16 cellular contexts compared by ENCODE assay signal in the genomic region with DNA sequence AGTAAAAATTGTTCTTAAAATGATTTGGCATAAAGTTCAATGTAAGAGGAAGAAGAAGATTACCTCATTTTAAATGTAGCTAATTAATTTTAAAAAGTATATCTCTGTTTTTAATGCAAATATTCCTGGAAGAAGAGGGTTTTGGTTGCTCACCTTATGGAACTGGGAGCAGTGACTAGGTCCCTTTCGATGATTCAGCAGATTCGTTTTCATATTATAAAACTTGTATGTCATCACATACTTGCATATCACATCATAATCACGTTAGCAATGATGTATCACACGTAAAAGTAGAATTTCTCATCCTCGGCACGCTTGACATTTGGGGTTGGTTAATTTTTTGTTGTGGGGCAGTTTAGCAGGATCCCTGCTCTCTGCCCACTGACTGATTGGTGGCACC. TPM values are rescaled to one million over a fixed set of nuclear protein-coding genes. Genes with fewer than 3 reads are reported as not detected.
DNase-seq lines count a peak whose midpoint lies in the region; ATAC-seq, FAIRE-seq and TF ChIP-seq lines count a peak whose summit lies in the region.
"Had no signal": no experiment of that assay in that cellular context is flagged by ENCODE, and none has a peak within 500 bp of the region (broad histone marks: within the 10 kb centered on the region; RNA-seq: fewer than 3 reads in every experiment).

No MANE protein-coding gene starts in this region.

- BruUV-seq in K562 (replicated peaks; lab: Mats Ljungman, UMichigan), result no TSS peak

- no peak for FAIRE-seq in K562 (lab: Jason Lieb, UNC)
- FAIRE-seq: GM12891, HTR-8/SVneo had no signal

- H3K4me3 ChIP-seq in Karpas-422 (ENCODE audit: low read length) (no peak overlapping the region), K562 (no peak overlapping the region)
- H3K4me3 ChIP-seq: GM23338 had no signal

- CTCF ChIA-PET in K562 (lab: Yijun Ruan, JAX; ENCODE audit: low intra/inter-chr PET ratio), result no interaction called here

- in situ Hi-C loops in K562 (cut with MboI), result no loop called here

- 0 out of 2 replicates have a peak overlapping the region, but pooled peaks have one; percentile 81 for H3K27ac ChIP-seq in Karpas-422 (ENCODE audit: low read length)
- no peak overlapping the region for H3K27ac ChIP-seq in K562 (ENCODE audit: extremely low read depth, low read depth, low read length)
- H3K27ac ChIP-seq: C4-2B had no signal

- DNase-seq in activated naive CD4-positive, alpha-beta T cell treated with anti-CD3 and anti-CD28 coated beads, Interleukin-2, amount 50 U/mL, for 16 hours, result no peak
- DNase-seq in Karpas-422 (no peak), K562 (ENCODE audit: extremely low read depth in 1 of 4, low spot score in 3 of 4) (no peak), SW480 (ENCODE audit: low spot score) (no peak), HK-2 (ENCODE audit: unreplicated experiment) (no peak)
- DNase-seq: BE2C; CD4-positive, alpha-beta memory T cell; DMS79 treated with DMSO at 0.1 percent for 48 hours; EL; H9 had no signal

- peak overlapping the region; percentile 65 for H3K27ac Mint-ChIP-seq in activated naive CD4-positive, alpha-beta T cell treated with anti-CD3 and anti-CD28 coated beads, Interleukin-2, amount 50 U/mL, for 24 hours
- H3K27ac Mint-ChIP-seq: GM23338 had no signal

- no peak for TF ChIP-seq RAD21 in K562 (CRISPR knock-in tag; conservative IDR thresholded peaks at IDR 0.05 in 1 of 2, IDR thresholded peaks at IDR 0.05 in 1 of 2)

- ATAC-seq in K562, result no peak
- no peak for ATAC-seq in GM21423 (IDR thresholded peaks at IDR 0.05; ENCODE audit: unreplicated experiment)
- ATAC-seq: GM23338 had no signal

- peaks cover 41% of the 10 kb centered on the region for H3K36me3 ChIP-seq in Karpas-422 (ENCODE audit: insufficient read depth, low read length)
- H3K36me3 ChIP-seq in K562 (ENCODE audit: control insufficient read depth, insufficient read depth, low read length), result peaks cover 30% of the 10 kb centered on the region; the same call in 2 of the 3 replicates

- H3K27me3 ChIP-seq in Karpas-422 (ENCODE audit: low read length) (no peaks in the 10 kb centered on the region), K562 (ENCODE audit: control insufficient read depth in 2 of 2, insufficient read depth in 2 of 2, low read length in 2 of 2) (no peaks in the 10 kb centered on the region)
- H3K27me3 ChIP-seq: BE2C had no signal

- 92% methylated on average over 6 of the region's 6 CpGs for WGBS in K562 (ENCODE audit: insufficient coverage, low coverage, missing lambda C conversion rate)

- intact Hi-C loops in K562 (cut with micrococcal nuclease), result no loop called here

- no peaks in the 10 kb centered on the region for H3K9me3 Mint-ChIP-seq in activated naive CD4-positive, alpha-beta T cell treated with anti-CD3 and anti-CD28 coated beads, Interleukin-2, amount 50 U/mL, for 24 hours
- H3K9me3 Mint-ChIP-seq: CD4-positive, alpha-beta memory T cell; GM23338; H9 had no signal

- H3K4me1 ChIP-seq in Karpas-422 (ENCODE audit: low read length) (peaks cover 39% of the 10 kb centered on the region), K562 (replicated peaks in 1 of 2; ENCODE audit: control insufficient read depth in 2 of 2, insufficient read depth in 2 of 2, low read length in 2 of 2) (no peaks in the 10 kb centered on the region)
- H3K4me1 ChIP-seq: BE2C had no signal

- H3K4me3 Mint-ChIP-seq in activated naive CD4-positive, alpha-beta T cell treated with anti-CD3 and anti-CD28 coated beads, Interleukin-2, amount 50 U/mL, for 24 hours, result no peak overlapping the region
- H3K4me3 Mint-ChIP-seq: CD4-positive, alpha-beta memory T cell; GM23338; H9 had no signal

- H3K4me2 ChIP-seq in Karpas-422 (ENCODE audit: low read depth, low read length, poor library complexity, severe bottlenecking), result peak overlapping the region; percentile 48
- no peak overlapping the region for H3K4me2 ChIP-seq in K562 (ENCODE audit: insufficient read depth, low read length)
- H3K4me2 ChIP-seq: GM23338 had no signal

- H3K9me1 ChIP-seq in K562 (ENCODE audit: control insufficient read depth, insufficient read depth, low read length), result no peaks in the 10 kb centered on the region

- H3K27me3 Mint-ChIP-seq in activated naive CD4-positive, alpha-beta T cell treated with anti-CD3 and anti-CD28 coated beads, Interleukin-2, amount 50 U/mL, for 24 hours, result no peaks in the 10 kb centered on the region
- H3K27me3 Mint-ChIP-seq: CD4-positive, alpha-beta memory T cell had no signal

- no peak for TF ChIP-seq POLR2A in K562 (conservative IDR thresholded peaks at IDR 0.05)

- peaks cover 13% of the 10 kb centered on the region for H3K36me3 Mint-ChIP-seq in activated naive CD4-positive, alpha-beta T cell treated with anti-CD3 and anti-CD28 coated beads, Interleukin-2, amount 50 U/mL, for 24 hours

- H3K9me2 ChIP-seq in Karpas-422 (replicated peaks; ENCODE audit: insufficient read depth, low read length), result no peaks in the 10 kb centered on the region

- no peaks in the 10 kb centered on the region for H3K4me1 Mint-ChIP-seq in activated naive CD4-positive, alpha-beta T cell treated with anti-CD3 and anti-CD28 coated beads, Interleukin-2, amount 50 U/mL, for 24 hours
- H3K4me1 Mint-ChIP-seq: GM23338 had no signal

- POLR2A ChIA-PET in K562 (lab: Yijun Ruan, JAX), result no interaction called here

- TF ChIP-seq EP300 in K562 (IDR thresholded peaks at IDR 0.05; ENCODE audit: low read length), result no peak

- H3K79me2 ChIP-seq in Karpas-422 (ENCODE audit: low read length) (peaks cover 19% of the 10 kb centered on the region), K562 (ENCODE audit: control insufficient read depth, insufficient read depth, low read length) (no peaks in the 10 kb centered on the region)

- H3K9ac ChIP-seq in Karpas-422 (ENCODE audit: low read length) (no peak overlapping the region), K562 (ENCODE audit: insufficient read depth in 1 of 2, low read depth in 2 of 2, low read length in 2 of 2) (no peak overlapping the region)

- H3K9me3 ChIP-seq in Karpas-422 (ENCODE audit: low read length) (no peaks in the 10 kb centered on the region), K562 (replicated peaks; ENCODE audit: control insufficient read depth, insufficient read depth, low read depth, low read length) (no peaks in the 10 kb centered on the region)
- H3K9me3 ChIP-seq: BE2C had no signal

- no peaks in the 10 kb centered on the region for H4K20me1 ChIP-seq in Karpas-422 (ENCODE audit: insufficient read depth, low read depth, low read length)
- no peaks in the 10 kb centered on the region for H4K20me1 ChIP-seq in K562 (replicated peaks; ENCODE audit: control insufficient read depth, insufficient read depth, low read length)

- TF ChIP-seq CTCF in K562 (IDR thresholded peaks at IDR 0.05 in 2 of 3, conservative IDR thresholded peaks at IDR 0.05 in 1 of 3; ENCODE audit: insufficient read depth in 2 of 3, low read depth in 1 of 3, low read length in 3 of 3), result no peak

- no peak overlapping the region for H2AFZ ChIP-seq in Karpas-422 (ENCODE audit: low read length)
- H2AFZ ChIP-seq in K562 (ENCODE audit: low read depth, low read length), result no peak overlapping the region
- H2AFZ ChIP-seq: GM23338 had no signal

TF ChIP-seq in K562, 482 proteins besides CTCF, POLR2A, EP300 and RAD21 (continues in another document):
- TF ChIP-seq MAFG (tag; conservative IDR thresholded peaks at IDR 0.05) (peak; percentile 83), CBX3 (IDR thresholded peaks at IDR 0.05; ENCODE audit: borderline replicate concordance in 1 of 2, low read length in 2 of 2) (no peak), TFAM (CRISPR knock-in tag; conservative IDR thresholded peaks at IDR 0.05) (no peak), NFXL1 (CRISPR knock-in tag; IDR thresholded peaks at IDR 0.05) (no peak), MAFK (IDR thresholded peaks at IDR 0.05; ENCODE audit: low read length) (peak; percentile 88), NFE2 (IDR thresholded peaks at IDR 0.05; ENCODE audit: low read depth) (peak; percentile 48), ZNF12 (CRISPR knock-in tag; IDR thresholded peaks at IDR 0.05) (no peak), ZZZ3 (IDR thresholded peaks at IDR 0.05) (no peak), RCOR1 (IDR thresholded peaks at IDR 0.05; ENCODE audit: borderline replicate concordance in 1 of 2, low read depth in 2 of 2, low read length in 2 of 2) (no peak)
- TF ChIP-seq, protein P1, sequence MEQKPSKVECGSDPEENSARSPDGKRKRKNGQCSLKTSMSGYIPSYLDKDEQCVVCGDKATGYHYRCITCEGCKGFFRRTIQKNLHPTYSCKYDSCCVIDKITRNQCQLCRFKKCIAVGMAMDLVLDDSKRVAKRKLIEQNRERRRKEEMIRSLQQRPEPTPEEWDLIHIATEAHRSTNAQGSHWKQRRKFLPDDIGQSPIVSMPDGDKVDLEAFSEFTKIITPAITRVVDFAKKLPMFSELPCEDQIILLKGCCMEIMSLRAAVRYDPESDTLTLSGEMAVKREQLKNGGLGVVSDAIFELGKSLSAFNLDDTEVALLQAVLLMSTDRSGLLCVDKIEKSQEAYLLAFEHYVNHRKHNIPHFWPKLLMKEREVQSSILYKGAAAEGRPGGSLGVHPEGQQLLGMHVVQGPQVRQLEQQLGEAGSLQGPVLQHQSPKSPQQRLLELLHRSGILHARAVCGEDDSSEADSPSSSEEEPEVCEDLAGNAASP (IDR thresholded peaks at IDR 0.05), result no peak

RNA-seq across cellular contexts. Expression of a gene that starts 47.6 kb away (rescaled TPM):
- total RNA-seq in Karpas-422 (2014; rRNA removed; shearing (Covaris generic); ENCODE audit: low replicate concordance), result 67.6 and 94.6 TPM in 2 replicates
- 2.5 and 7.3 TPM in 2 replicates for total RNA-seq in K562 (2011; cell fraction: chromatin; rRNA removed; ENCODE audit: low replicate concordance)
- total RNA-seq in K562 (2011; cell fraction: nucleolus; rRNA removed), result 1.3 and 2.4 TPM in 2 replicates
- 4.3 and 6.6 TPM in 2 replicates for total RNA-seq in K562 (2011; cell fraction: nucleoplasm; rRNA removed)
- total RNA-seq in K562 (2014; rRNA removed) (6.0 and 8.3 TPM in 2 replicates), K562 (2014; rRNA removed; fragmentation: Illumina TruSeq; extraction: Trizol) (9.1 and 9.6 TPM in 2 replicates), K562 (2015; rRNA removed; fragmentation: Illumina TruSeq; extraction: Trizol) (7.8 and 9.5 TPM in 2 replicates), K562 (2021) (5.0 and 6.6 TPM in 2 replicates)
- polyA plus RNA-seq in K562 (2011; rRNA removed) (6.8 and 8.7 TPM in 2 replicates), K562 (2014; fragmentation: Illumina TruSeq; extraction: Trizol) (9.9 and 10.5 TPM in 2 replicates), K562 (2014; fragmentation: Nextera tagmentation; extraction: Ambion mirVana) (1 to 10 TPM; 1.3 to 1.5 TPM), K562 (2014; rRNA removed) (5.1 and 6.0 TPM in 2 replicates)
- 2.9 and 4.4 TPM in 2 replicates for polyA plus RNA-seq in K562 (2011; cell fraction: cytosol; rRNA removed)
- polyA plus RNA-seq in K562 (2011; cell fraction: nucleus; rRNA removed), result 1.4 and 1.7 TPM in 2 replicates
- polyA plus RNA-seq in K562 (2012), result 6.9 and 16.9 TPM in 2 replicates
- polyA minus RNA-seq in K562 (2011; rRNA and poly(A)+ RNA removed), result 5.0 and 5.8 TPM in 2 replicates
- polyA minus RNA-seq in K562 (2011; cell fraction: cytosol; rRNA and poly(A)+ RNA removed), result 2.4 and 3.2 TPM in 2 replicates
- polyA minus RNA-seq in K562 (2011; cell fraction: nucleus; rRNA and poly(A)+ RNA removed), result 1.5 and 2.7 TPM in 2 replicates
